1 cellular context compared by ENCODE assay signal in the genomic region with DNA sequence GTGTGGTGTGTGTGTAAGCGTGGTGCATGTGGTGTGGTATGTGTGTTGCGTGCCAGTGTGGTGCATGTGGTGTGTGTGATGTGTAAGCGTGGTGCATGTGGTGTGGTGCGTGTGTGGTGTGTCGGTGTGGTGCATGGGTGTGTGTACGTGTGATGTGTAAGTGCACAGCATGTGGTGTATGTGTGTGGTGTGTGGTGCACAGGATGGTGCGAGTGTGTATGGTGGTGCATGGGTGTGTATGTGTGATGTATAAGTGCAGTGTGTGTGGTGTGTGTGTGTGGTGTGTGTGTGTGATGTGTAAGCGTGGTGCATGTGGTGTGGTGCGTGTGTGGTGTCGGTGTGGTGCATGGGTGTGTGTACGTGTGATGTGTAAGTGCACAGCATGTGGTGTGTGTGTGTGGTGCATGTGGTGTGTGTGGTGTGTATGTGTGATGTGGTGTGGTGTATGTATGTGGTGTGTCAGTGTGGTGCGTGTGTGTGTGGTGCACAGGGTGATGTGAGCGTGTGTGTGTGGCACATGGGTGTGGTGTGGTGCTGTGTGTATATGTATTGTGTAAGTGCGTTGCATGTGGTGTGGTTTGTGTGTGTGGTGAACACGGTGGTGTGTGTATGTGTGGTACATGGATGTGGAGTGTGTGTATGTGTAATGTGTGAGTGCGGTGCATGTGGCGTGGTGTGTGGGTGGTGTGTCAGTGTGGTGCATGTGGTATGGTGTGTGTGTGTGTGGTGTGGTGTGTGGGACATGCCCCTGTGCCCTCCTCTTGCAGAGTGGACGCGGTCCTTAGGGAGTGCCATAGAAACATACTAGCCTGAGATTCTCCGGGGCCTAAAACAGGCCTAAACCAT.
A peak's percentile ranks its signal among the peaks of the same experiment; 100 is the strongest.
TF ChIP-seq lines count a peak whose summit lies in the region.

No MANE protein-coding gene starts in this region.

TF ChIP-seq in HepG2, 621 proteins besides CTCF, POLR2A, EP300 and RAD21:
- no peak for TF ChIP-seq ARNT (IDR thresholded peaks at IDR 0.05)
- TF ChIP-seq HNRNPL (IDR thresholded peaks at IDR 0.05; ENCODE audit: low read depth, low read length), result peak; percentile 41
- TF ChIP-seq, protein P1, sequence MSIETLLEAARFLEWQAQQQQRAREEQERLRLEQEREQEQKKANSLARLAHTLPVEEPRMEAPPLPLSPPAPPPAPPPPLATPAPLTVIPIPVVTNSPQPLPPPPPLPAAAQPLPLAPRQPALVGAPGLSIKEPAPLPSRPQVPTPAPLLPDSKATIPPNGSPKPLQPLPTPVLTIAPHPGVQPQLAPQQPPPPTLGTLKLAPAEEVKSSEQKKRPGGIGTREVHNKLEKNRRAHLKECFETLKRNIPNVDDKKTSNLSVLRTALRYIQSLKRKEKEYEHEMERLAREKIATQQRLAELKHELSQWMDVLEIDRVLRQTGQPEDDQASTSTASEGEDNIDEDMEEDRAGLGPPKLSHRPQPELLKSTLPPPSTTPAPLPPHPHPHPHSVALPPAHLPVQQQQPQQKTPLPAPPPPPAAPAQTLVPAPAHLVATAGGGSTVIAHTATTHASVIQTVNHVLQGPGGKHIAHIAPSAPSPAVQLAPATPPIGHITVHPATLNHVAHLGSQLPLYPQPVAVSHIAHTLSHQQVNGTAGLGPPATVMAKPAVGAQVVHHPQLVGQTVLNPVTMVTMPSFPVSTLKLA (IDR thresholded peaks at IDR 0.05), result peak; percentile 77
- TF ChIP-seq ZKSCAN1 (IDR thresholded peaks at IDR 0.05; ENCODE audit: low read length), result no peak
- TF ChIP-seq HOXA7 (CRISPR knock-in tag; IDR thresholded peaks at IDR 0.05), result peak; percentile 84; the same call in 1 of the 2 replicates
- TF ChIP-seq PHF20 (CRISPR knock-in tag; IDR thresholded peaks at IDR 0.05), result 0 out of 2 replicates have a peak, but pooled peaks have one; percentile 27
- TF ChIP-seq NRL (CRISPR knock-in tag; IDR thresholded peaks at IDR 0.05; ENCODE audit: borderline replicate concordance), result no peak
- TF ChIP-seq, protein P2, sequence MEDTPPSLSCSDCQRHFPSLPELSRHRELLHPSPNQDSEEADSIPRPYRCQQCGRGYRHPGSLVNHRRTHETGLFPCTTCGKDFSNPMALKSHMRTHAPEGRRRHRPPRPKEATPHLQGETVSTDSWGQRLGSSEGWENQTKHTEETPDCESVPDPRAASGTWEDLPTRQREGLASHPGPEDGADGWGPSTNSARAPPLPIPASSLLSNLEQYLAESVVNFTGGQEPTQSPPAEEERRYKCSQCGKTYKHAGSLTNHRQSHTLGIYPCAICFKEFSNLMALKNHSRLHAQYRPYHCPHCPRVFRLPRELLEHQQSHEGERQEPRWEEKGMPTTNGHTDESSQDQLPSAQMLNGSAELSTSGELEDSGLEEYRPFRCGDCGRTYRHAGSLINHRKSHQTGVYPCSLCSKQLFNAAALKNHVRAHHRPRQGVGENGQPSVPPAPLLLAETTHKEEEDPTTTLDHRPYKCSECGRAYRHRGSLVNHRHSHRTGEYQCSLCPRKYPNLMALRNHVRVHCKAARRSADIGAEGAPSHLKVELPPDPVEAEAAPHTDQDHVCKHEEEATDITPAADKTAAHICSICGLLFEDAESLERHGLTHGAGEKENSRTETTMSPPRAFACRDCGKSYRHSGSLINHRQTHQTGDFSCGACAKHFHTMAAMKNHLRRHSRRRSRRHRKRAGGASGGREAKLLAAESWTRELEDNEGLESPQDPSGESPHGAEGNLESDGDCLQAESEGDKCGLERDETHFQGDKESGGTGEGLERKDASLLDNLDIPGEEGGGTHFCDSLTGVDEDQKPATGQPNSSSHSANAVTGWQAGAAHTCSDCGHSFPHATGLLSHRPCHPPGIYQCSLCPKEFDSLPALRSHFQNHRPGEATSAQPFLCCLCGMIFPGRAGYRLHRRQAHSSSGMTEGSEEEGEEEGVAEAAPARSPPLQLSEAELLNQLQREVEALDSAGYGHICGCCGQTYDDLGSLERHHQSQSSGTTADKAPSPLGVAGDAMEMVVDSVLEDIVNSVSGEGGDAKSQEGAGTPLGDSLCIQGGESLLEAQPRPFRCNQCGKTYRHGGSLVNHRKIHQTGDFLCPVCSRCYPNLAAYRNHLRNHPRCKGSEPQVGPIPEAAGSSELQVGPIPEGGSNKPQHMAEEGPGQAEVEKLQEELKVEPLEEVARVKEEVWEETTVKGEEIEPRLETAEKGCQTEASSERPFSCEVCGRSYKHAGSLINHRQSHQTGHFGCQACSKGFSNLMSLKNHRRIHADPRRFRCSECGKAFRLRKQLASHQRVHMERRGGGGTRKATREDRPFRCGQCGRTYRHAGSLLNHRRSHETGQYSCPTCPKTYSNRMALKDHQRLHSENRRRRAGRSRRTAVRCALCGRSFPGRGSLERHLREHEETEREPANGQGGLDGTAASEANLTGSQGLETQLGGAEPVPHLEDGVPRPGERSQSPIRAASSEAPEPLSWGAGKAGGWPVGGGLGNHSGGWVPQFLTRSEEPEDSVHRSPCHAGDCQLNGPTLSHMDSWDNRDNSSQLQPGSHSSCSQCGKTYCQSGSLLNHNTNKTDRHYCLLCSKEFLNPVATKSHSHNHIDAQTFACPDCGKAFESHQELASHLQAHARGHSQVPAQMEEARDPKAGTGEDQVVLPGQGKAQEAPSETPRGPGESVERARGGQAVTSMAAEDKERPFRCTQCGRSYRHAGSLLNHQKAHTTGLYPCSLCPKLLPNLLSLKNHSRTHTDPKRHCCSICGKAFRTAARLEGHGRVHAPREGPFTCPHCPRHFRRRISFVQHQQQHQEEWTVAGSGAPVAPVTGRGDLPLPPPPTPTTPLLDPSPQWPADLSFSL (CRISPR knock-in tag; IDR thresholded peaks at IDR 0.05), result peak; percentile 94; the same call in 1 of the 2 replicates
- 0 out of 2 replicates have a peak, but pooled peaks have one; percentile 16 for TF ChIP-seq FOXP1 (IDR thresholded peaks at IDR 0.05)
- TF ChIP-seq FOXP1 (CRISPR knock-in tag; IDR thresholded peaks at IDR 0.05), result no peak
- 0 out of 2 replicates have a peak, but pooled peaks have one; percentile 3 for TF ChIP-seq DPF2 (CRISPR knock-in tag; IDR thresholded peaks at IDR 0.05; ENCODE audit: borderline replicate concordance, low read depth)
- peak; percentile 23; the same call in 1 of the 2 replicates for TF ChIP-seq ZNF589 (CRISPR knock-in tag; conservative IDR thresholded peaks at IDR 0.05)
